12 cellular contexts compared by ENCODE assay signal in genomic region chr18:666177-666576, GRCh38. TPM values are rescaled to one million over a fixed set of nuclear protein-coding genes. Genes with fewer than 3 reads are reported as not detected.
DNase-seq lines count a peak whose midpoint lies in the region; ATAC-seq, FAIRE-seq and TF ChIP-seq lines count a peak whose summit lies in the region.
"Had no signal": no experiment of that assay in that cellular context is flagged by ENCODE, and none has a peak within 500 bp of the region (broad histone marks: within the 10 kb centered on the region; RNA-seq: fewer than 3 reads in every experiment).

No MANE protein-coding gene starts in this region.

- CTCF ChIA-PET in SK-N-SH (lab: Yijun Ruan, JAX) (interaction anchor here (0.8 kb wide), 1 partner anchor 165 kb away, joined by 4 read pairs; no protein-coding TSS in a partner anchor), GM12878 (lab: Yijun Ruan, JAX) (no interaction called here)

- H3K14ac ChIP-seq in neuronal stem cell (ENCODE audit: low read length): no peak overlapping the region

- TF ChIP-seq CTCF in SK-N-SH (IDR thresholded peaks at IDR 0.05) (peak; percentile 30; the same call in 1 of the 2 replicates), GM12878 (IDR thresholded peaks at IDR 0.05 in 2 of 3, conservative IDR thresholded peaks at IDR 0.05 in 1 of 3; ENCODE audit: control insufficient read depth in 2 of 3, extremely low read depth in 1 of 3, insufficient read depth in 1 of 3, low read depth in 3 of 3, low read length in 3 of 3) (peak in 2 of 3 experiments; percentile 21 to 25; a peak in 2 of 6 replicates), lower lobe of right lung (IDR thresholded peaks at IDR 0.05) (peak; percentile 13), spleen (IDR thresholded peaks at IDR 0.05 in 8 of 11, conservative IDR thresholded peaks at IDR 0.05 in 3 of 11) (no peak)

- H2BK15ac ChIP-seq in neuronal stem cell (ENCODE audit: low read length): no peak overlapping the region

- no peaks in the 10 kb centered on the region for H3K9me3 ChIP-seq in SK-N-SH
- H3K9me3 ChIP-seq in Karpas-422 (ENCODE audit: low read length): no peaks in the 10 kb centered on the region
- peaks cover 6% of the 10 kb centered on the region; the same call in 2 of the 3 replicates for H3K9me3 ChIP-seq in GM12878 (replicated peaks; ENCODE audit: control insufficient read depth, insufficient read depth, low read length)
- H3K9me3 ChIP-seq in lower lobe of right lung: no peaks in the 10 kb centered on the region
- H3K9me3 ChIP-seq in neuronal stem cell (replicated peaks in 1 of 2; ENCODE audit: control insufficient read depth in 2 of 2, insufficient read depth in 1 of 2, low read depth in 1 of 2, low read length in 2 of 2): peaks cover 12 to 20% of the 10 kb centered on the region in 2 donors
- H3K9me3 ChIP-seq in spleen: peaks cover 0 to 4% (median 0%) of the 10 kb centered on the region in 8 donors
- H3K9me3 ChIP-seq: heart right ventricle had no signal

- no peak overlapping the region for H3K4me3 ChIP-seq in SK-N-SH (ENCODE audit: low read depth in 2 of 2, low read length in 1 of 2)
- H3K4me3 ChIP-seq in Karpas-422 (ENCODE audit: low read length): no peak overlapping the region
- H3K4me3 ChIP-seq in GM12878: no peak overlapping the region
- H3K4me3 ChIP-seq in lower lobe of right lung: no peak overlapping the region
- H3K4me3 ChIP-seq in neuronal stem cell (ENCODE audit: low read length in 2 of 2): peak overlapping the region in 1 of 2 donors; percentile 59
- H3K4me3 ChIP-seq in spleen: no peak overlapping the region
- H3K4me3 ChIP-seq: heart right ventricle had no signal

- no peak overlapping the region for H3K27ac ChIP-seq in SK-N-SH (ENCODE audit: low read depth in 2 of 2, low read length in 1 of 2)
- H3K27ac ChIP-seq in Karpas-422 (ENCODE audit: low read length): no peak overlapping the region
- H3K27ac ChIP-seq in GM12878 (ENCODE audit: control insufficient read depth, insufficient read depth): no peak overlapping the region
- H3K27ac ChIP-seq in lower lobe of right lung: no peak overlapping the region
- H3K27ac ChIP-seq in neuronal stem cell (replicated peaks; ENCODE audit: low read length): no peak overlapping the region
- no peak overlapping the region for H3K27ac ChIP-seq in spleen
- H3K27ac ChIP-seq: heart right ventricle had no signal

- no peak overlapping the region for H3K4me2 ChIP-seq in SK-N-SH
- no peak overlapping the region for H3K4me2 ChIP-seq in Karpas-422 (ENCODE audit: low read depth, low read length, poor library complexity, severe bottlenecking)
- no peak overlapping the region for H3K4me2 ChIP-seq in GM12878 (ENCODE audit: control insufficient read depth, insufficient read depth)
- H3K4me2 ChIP-seq in neuronal stem cell (ENCODE audit: insufficient read depth, low read length, poor library complexity, severe bottlenecking): no peak overlapping the region

- TF ChIP-seq POLR2A in GM12878 (IDR thresholded peaks at IDR 0.05; ENCODE audit: low read depth, low read length) (no peak), spleen (IDR thresholded peaks at IDR 0.05) (no peak)

- no peak overlapping the region for H2BK5ac ChIP-seq in neuronal stem cell (ENCODE audit: low read length)

- H3K36me3 ChIP-seq in SK-N-SH (replicated peaks in 1 of 2; ENCODE audit: control insufficient read depth in 1 of 2, insufficient read depth in 2 of 2, low read length in 1 of 2) (peaks cover 28 to 35% of the 10 kb centered on the region in 2 experiments), Karpas-422 (ENCODE audit: insufficient read depth, low read length) (peaks cover 48% of the 10 kb centered on the region), GM12878 (ENCODE audit: control insufficient read depth in 2 of 2, insufficient read depth in 2 of 2, low read length in 1 of 2) (peaks cover 16 to 29% of the 10 kb centered on the region in 2 experiments), lower lobe of right lung (peaks cover 12% of the 10 kb centered on the region), neuronal stem cell (replicated peaks in 1 of 2; ENCODE audit: control insufficient read depth in 2 of 2, insufficient read depth in 2 of 2, low read length in 2 of 2) (peaks cover 31 to 64% of the 10 kb centered on the region in 2 donors), spleen (peaks cover 0 to 45% (median 12%) of the 10 kb centered on the region in 6 donors)

- H2AK5ac ChIP-seq in neuronal stem cell (ENCODE audit: low read depth, low read length): no peak overlapping the region

- RAD21 ChIA-PET in GM12878 (lab: Charles Lee; ENCODE audit: unreplicated experiment): no interaction called here

- H4K20me1 ChIP-seq in SK-N-SH (ENCODE audit: insufficient read depth): peaks cover 7% of the 10 kb centered on the region; the same call in 1 of the 2 replicates
- H4K20me1 ChIP-seq in Karpas-422 (ENCODE audit: insufficient read depth, low read depth, low read length): no peaks in the 10 kb centered on the region
- no peaks in the 10 kb centered on the region for H4K20me1 ChIP-seq in GM12878 (ENCODE audit: control insufficient read depth, insufficient read depth)

- H4K8ac ChIP-seq in neuronal stem cell (ENCODE audit: low read depth, low read length): no peak overlapping the region

- H3K9me2 ChIP-seq in SK-N-SH (no peaks in the 10 kb centered on the region), Karpas-422 (replicated peaks; ENCODE audit: insufficient read depth, low read length) (no peaks in the 10 kb centered on the region)

- H3K27me3 ChIP-seq in SK-N-SH (ENCODE audit: insufficient read depth) (no peaks in the 10 kb centered on the region), Karpas-422 (ENCODE audit: low read length) (no peaks in the 10 kb centered on the region), GM12878 (replicated peaks in 1 of 2; ENCODE audit: control insufficient read depth in 2 of 2, insufficient read depth in 2 of 2, low read length in 1 of 2) (no peaks in the 10 kb centered on the region), lower lobe of right lung (ENCODE audit: low read depth) (no peaks in the 10 kb centered on the region), neuronal stem cell (ENCODE audit: control insufficient read depth in 3 of 3, insufficient read depth in 3 of 3, low read depth in 1 of 3, low read length in 3 of 3) (no peaks in the 10 kb centered on the region), spleen (replicated peaks in 1 of 7) (no peaks in the 10 kb centered on the region)
- H3K27me3 ChIP-seq: heart right ventricle had no signal

- no peak overlapping the region for H2BK12ac ChIP-seq in neuronal stem cell (ENCODE audit: low read length)

- in situ Hi-C loops in GM12878 (cut with MboI): no loop called here

- no peak; the same call in 1 of the 3 replicates for ATAC-seq in SK-N-SH treated with all-trans-retinoic acid at 6 μM for 48 hours
- ATAC-seq in GM12878: peak; percentile 47; the same call in 2 of the 3 replicates
- ATAC-seq in lower lobe of right lung: no peak

- intact Hi-C loops in GM12878 (cut with micrococcal nuclease; ENCODE audit: unreplicated experiment): no loop called here
- intact Hi-C loops in lower lobe of right lung (cut with DNase I): no loop called here
- intact Hi-C loops in spleen (cut with DNase I; ENCODE audit: low total_unique reads): no loop called here

- H3K4ac ChIP-seq in neuronal stem cell (ENCODE audit: low read length): no peak overlapping the region

- no peak overlapping the region for H3K18ac ChIP-seq in neuronal stem cell (ENCODE audit: low read length)

- H4K91ac ChIP-seq in neuronal stem cell (ENCODE audit: low read depth, low read length, poor library complexity): no peak overlapping the region

- DNase-seq in SK-N-SH (no peak), Karpas-422 (peak; percentile 50), GM12878 (ENCODE audit: low read depth, low spot score) (no peak), lower lobe of right lung (no peak), NCI-H1436 (lab: John Stamatoyannopoulos, UW) (no peak), neuronal stem cell (ENCODE audit: low spot score) (no peak), spleen (no peak)
- DNase-seq: activated naive CD4-positive, alpha-beta T cell treated with anti-CD3 and anti-CD28 coated beads for 36 hours; heart right ventricle; NCI-H187 treated with DMSO at 0.1 percent for 48 hours had no signal

- TF ChIP-seq RAD21 in SK-N-SH (IDR thresholded peaks at IDR 0.05; ENCODE audit: low read length) (peak; percentile 18; the same call in 1 of the 2 replicates), GM12878 (IDR thresholded peaks at IDR 0.05; ENCODE audit: insufficient read depth, low read depth, low read length) (no peak)

- TF ChIP-seq EP300 in SK-N-SH (IDR thresholded peaks at IDR 0.05; ENCODE audit: borderline replicate concordance in 1 of 2, low read depth in 1 of 2, low read length in 1 of 2): no peak
- no peak for TF ChIP-seq EP300 in GM12878 (IDR thresholded peaks at IDR 0.05; ENCODE audit: borderline replicate concordance in 1 of 2, control insufficient read depth in 1 of 2, low read depth in 2 of 2, low read length in 2 of 2)

- no TSS peak for BruUV-seq in GM12878 (replicated peaks; lab: Mats Ljungman, UMichigan)

- H3K4me1 ChIP-seq in SK-N-SH (ENCODE audit: control insufficient read depth in 1 of 2, insufficient read depth in 2 of 2, low read depth in 1 of 2, low read length in 1 of 2) (no peaks in the 10 kb centered on the region), Karpas-422 (ENCODE audit: low read length) (no peaks in the 10 kb centered on the region), GM12878 (ENCODE audit: control insufficient read depth, insufficient read depth, low read length) (no peaks in the 10 kb centered on the region; the same call in 1 of the 2 replicates), lower lobe of right lung (no peaks in the 10 kb centered on the region), neuronal stem cell (ENCODE audit: control insufficient read depth in 2 of 2, insufficient read depth in 1 of 2, low read depth in 1 of 2, low read length in 2 of 2) (no peaks in the 10 kb centered on the region), spleen (no peaks in the 10 kb centered on the region)
- H3K4me1 ChIP-seq: heart right ventricle had no signal

- H3F3A ChIP-seq in SK-N-SH (replicated peaks; ENCODE audit: insufficient read depth): no peaks in the 10 kb centered on the region

- no peak overlapping the region for H3K9ac ChIP-seq in SK-N-SH
- H3K9ac ChIP-seq in Karpas-422 (ENCODE audit: low read length): no peak overlapping the region
- H3K9ac ChIP-seq in GM12878 (ENCODE audit: control insufficient read depth, insufficient read depth, low read length): no peak overlapping the region
- no peak overlapping the region for H3K9ac ChIP-seq in neuronal stem cell (ENCODE audit: low read depth, low read length, poor library complexity)

- 96% methylated on average over 6 of the region's 8 CpGs for WGBS in SK-N-SH (ENCODE audit: low lambda C conversion rate)
- 98% methylated on average over 8 of the region's 8 CpGs for WGBS in GM12878 (ENCODE audit: insufficient coverage, insufficient replicate concordance, low lambda C conversion rate, missing lambda C conversion rate)
- WGBS in neuronal stem cell (ENCODE audit: extremely low coverage in 2 of 2, insufficient read length in 2 of 2, insufficient replicate concordance in 1 of 2), 2 donors: no CpG with 5 or more reads among the region's 8 CpGs
- WGBS in spleen, 5 donors: 89 to 98% (median 94%) methylated on average over 8 of the region's 8 CpGs

- FAIRE-seq in GM12878 (lab: Jason Lieb, UNC): no peak
- FAIRE-seq: RCC 7860 had no signal

- H3K79me1 ChIP-seq in neuronal stem cell (ENCODE audit: low read depth, low read length): peaks cover 4% of the 10 kb centered on the region

- POLR2A ChIA-PET in SK-N-SH (lab: Yijun Ruan, JAX) (no interaction called here), GM12878 (lab: Charles Lee) (no interaction called here)

- SMC1A ChIA-PET in GM12878 (lab: Charles Lee; ENCODE audit: uncharacterized antibody, unreplicated experiment): no interaction called here

- H2AFZ ChIP-seq in SK-N-SH (ENCODE audit: low read depth): no peak overlapping the region
- no peak overlapping the region for H2AFZ ChIP-seq in Karpas-422 (ENCODE audit: low read length)
- no peak overlapping the region for H2AFZ ChIP-seq in GM12878 (ENCODE audit: control insufficient read depth, low read depth, low read length)
- no peak overlapping the region for H2AFZ ChIP-seq in neuronal stem cell (ENCODE audit: low read length)

- no peak overlapping the region for H2BK120ac ChIP-seq in neuronal stem cell (ENCODE audit: low read depth, low read length)

- H3K23ac ChIP-seq in neuronal stem cell (ENCODE audit: low read depth, low read length, poor library complexity): no peak overlapping the region

- H3K79me2 ChIP-seq in SK-N-SH (ENCODE audit: insufficient read depth) (peaks cover 28% of the 10 kb centered on the region), Karpas-422 (ENCODE audit: low read length) (peaks cover 37% of the 10 kb centered on the region), GM12878 (ENCODE audit: control insufficient read depth, insufficient read depth, low read length) (peaks cover 15% of the 10 kb centered on the region)

RNA-seq across cellular contexts. Expression of gene TYMS, which starts 8.7 kb away (rescaled TPM):
- 92.1 and 101 TPM in 2 replicates for polyA plus RNA-seq in SK-N-SH (2012; rRNA removed)
- polyA plus RNA-seq in SK-N-SH (2012; cell fraction: cytosol; rRNA removed): 106 and 113 TPM in 2 replicates
- 41.9 and 43.5 TPM in 2 replicates for polyA plus RNA-seq in SK-N-SH (2012; cell fraction: nucleus; rRNA removed)
- 21.8 and 42.3 TPM in 2 replicates for total RNA-seq in Karpas-422 (2014; rRNA removed; shearing (Covaris generic); ENCODE audit: low replicate concordance)
- 16.5 and 22.8 TPM in 2 replicates for total RNA-seq in GM12878 (2013; cell fraction: nucleolus; rRNA removed)
- total RNA-seq in GM12878 (2014; rRNA removed): 65.8 and 74.4 TPM in 2 replicates
- total RNA-seq in GM12878 (2014; rRNA removed; fragmentation: Illumina TruSeq; extraction: Trizol): 34.8 and 38.6 TPM in 2 replicates
- 219 and 224 TPM in 2 replicates for total RNA-seq in GM12878 (2021)
- polyA plus RNA-seq in GM12878 (2011; ENCODE audit: low read depth): 146 TPM
- 221 and 263 TPM in 2 replicates for polyA plus RNA-seq in GM12878 (2011; rRNA removed)
- polyA plus RNA-seq in GM12878 (2011; cell fraction: cytosol; rRNA removed): 355 and 416 TPM in 2 replicates
- polyA plus RNA-seq in GM12878 (2011; cell fraction: nucleus; rRNA removed): 161 and 172 TPM in 2 replicates
- polyA plus RNA-seq in GM12878 (2012): 162 and 194 TPM in 2 replicates
- polyA plus RNA-seq in GM12878 (2014; fragmentation: Illumina TruSeq; extraction: Trizol): 250 and 297 TPM in 2 replicates
- 100 to 1,000 TPM; 157 to 197 TPM for polyA plus RNA-seq in GM12878 (2014; fragmentation: Nextera tagmentation; extraction: Ambion mirVana)
- 200 and 218 TPM in 2 replicates for polyA plus RNA-seq in GM12878 (2014; rRNA removed)
- polyA plus RNA-seq in GM12878 (2016; fragmentation: Nextera tagmentation; extraction: Ambion mirVana): 100 to 1,000 TPM; 516 to 524 TPM
- polyA minus RNA-seq in GM12878 (2011; rRNA and poly(A)+ RNA removed): 294 and 415 TPM in 2 replicates
- polyA minus RNA-seq in GM12878 (2011; cell fraction: cytosol; rRNA and poly(A)+ RNA removed): 127 and 151 TPM in 2 replicates
- 39.3 and 69.0 TPM in 2 replicates for polyA minus RNA-seq in GM12878 (2011; cell fraction: nucleus; rRNA and poly(A)+ RNA removed)
- total RNA-seq in lower lobe of right lung: 6.4 TPM
- polyA plus RNA-seq in neuronal stem cell (2013, experiment 1 of 2): 117 TPM
- polyA plus RNA-seq in neuronal stem cell (2013, experiment 2 of 2): 116 TPM
- 10 to 100 TPM in 4 of 7 donors, 1 to 10 TPM in 3; 4.4 to 17.7 (median 14.4) TPM for total RNA-seq in spleen
- polyA plus RNA-seq in spleen: 10 to 100 TPM in 2 of 3 donors, 1 to 10 TPM in 1; 4.4 to 24.7 (median 16.1) TPM

RNA-seq across cellular contexts. Expression of gene ENOSF1, which starts 46.3 kb away (rescaled TPM):
- polyA plus RNA-seq in SK-N-SH (2012; rRNA removed): 23.3 and 25.9 TPM in 2 replicates
- 11.0 and 12.9 TPM in 2 replicates for polyA plus RNA-seq in SK-N-SH (2012; cell fraction: cytosol; rRNA removed)
- polyA plus RNA-seq in SK-N-SH (2012; cell fraction: nucleus; rRNA removed): 126 and 148 TPM in 2 replicates
- 54.6 and 68.7 TPM in 2 replicates for total RNA-seq in Karpas-422 (2014; rRNA removed; shearing (Covaris generic); ENCODE audit: low replicate concordance)
- total RNA-seq in GM12878 (2013; cell fraction: nucleolus; rRNA removed): 0.86 and 0.88 TPM in 2 replicates
- 26.3 and 28.9 TPM in 2 replicates for total RNA-seq in GM12878 (2014; rRNA removed)
- 23.5 and 26.2 TPM in 2 replicates for total RNA-seq in GM12878 (2014; rRNA removed; fragmentation: Illumina TruSeq; extraction: Trizol)
- 40.0 and 43.3 TPM in 2 replicates for total RNA-seq in GM12878 (2021)
- 21.1 TPM for polyA plus RNA-seq in GM12878 (2011; ENCODE audit: low read depth)
- polyA plus RNA-seq in GM12878 (2011; rRNA removed): 27.6 and 30.7 TPM in 2 replicates
- polyA plus RNA-seq in GM12878 (2011; cell fraction: cytosol; rRNA removed): 23.2 and 23.7 TPM in 2 replicates
- 113 and 114 TPM in 2 replicates for polyA plus RNA-seq in GM12878 (2011; cell fraction: nucleus; rRNA removed)
- 25.9 and 32.1 TPM in 2 replicates for polyA plus RNA-seq in GM12878 (2012)
- 40.0 and 43.5 TPM in 2 replicates for polyA plus RNA-seq in GM12878 (2014; fragmentation: Illumina TruSeq; extraction: Trizol)
- 10 to 100 TPM; 12.5 to 13.3 TPM for polyA plus RNA-seq in GM12878 (2014; fragmentation: Nextera tagmentation; extraction: Ambion mirVana)
- 30.4 and 31.3 TPM in 2 replicates for polyA plus RNA-seq in GM12878 (2014; rRNA removed)
- polyA plus RNA-seq in GM12878 (2016; fragmentation: Nextera tagmentation; extraction: Ambion mirVana): 10 to 100 TPM; 41.6 to 42.3 TPM
- 38.4 and 54.2 TPM in 2 replicates for polyA minus RNA-seq in GM12878 (2011; rRNA and poly(A)+ RNA removed)
- 16.7 and 19.4 TPM in 2 replicates for polyA minus RNA-seq in GM12878 (2011; cell fraction: cytosol; rRNA and poly(A)+ RNA removed)
- polyA minus RNA-seq in GM12878 (2011; cell fraction: nucleus; rRNA and poly(A)+ RNA removed): 41.5 and 64.3 TPM in 2 replicates
- total RNA-seq in lower lobe of right lung: 82.2 TPM
- polyA plus RNA-seq in neuronal stem cell (2013, experiment 1 of 2): 10.9 TPM
- polyA plus RNA-seq in neuronal stem cell (2013, experiment 2 of 2): 11.0 TPM
- 100 to 1,000 TPM in 2 of 7 donors, 10 to 100 TPM in 5; 37.9 to 125 (median 76.8) TPM for total RNA-seq in spleen
- 10 to 100 TPM; 28.2 to 45.7 (median 37.2) TPM for polyA plus RNA-seq in spleen

Comparison
In these comparisons a context has a peak if more than half of its experiments do, and no peak if none do; other contexts are left out.
1. CTCF ChIP-seq: peak in SK-N-SH (single experiment), GM12878 (2 of 3) and lower lobe of right lung (single experiment); none in spleen (0 of 11).
2. Of the 26 proteins assayed by ChIP-seq in both GM12878 and SK-N-SH: peak only in GM12878: none; only in SK-N-SH: RAD21; in both: CTCF; in neither: 24.